In genomic region chr7:109641445-109641844, GRCh38 we compare ENCODE assay signal across 20 cellular contexts.
"Had no signal": no experiment of that assay in that cellular context is flagged by ENCODE, and none has a peak within 500 bp of the region (broad histone marks: within the 10 kb centered on the region; RNA-seq: fewer than 3 reads in every experiment).

No MANE protein-coding gene starts in this region.

- H3K9me3 ChIP-seq: gastrocnemius medialis, left lung, suprapubic skin, transverse colon, vagina had no signal

- H3K27me3 ChIP-seq: gastrocnemius medialis, left lung, suprapubic skin, transverse colon, vagina had no signal

- H3K4me1 Mint-ChIP-seq: activated naive CD8-positive, alpha-beta T cell treated with anti-CD3 and anti-CD28 coated beads for 36 hours; activated T-helper 17 cell treated with anti-CD3 and anti-CD28 coated beads, Interleukin-2, amount 50 U/mL, for 72 hours; nephron progenitor cell had no signal

- H3K36me3 Mint-ChIP-seq: activated naive CD8-positive, alpha-beta T cell treated with anti-CD3 and anti-CD28 coated beads for 36 hours had no signal

- H3K4me1 ChIP-seq: gastrocnemius medialis, left lung, suprapubic skin, transverse colon, vagina had no signal

- H3K27ac Mint-ChIP-seq: activated naive CD8-positive, alpha-beta T cell treated with anti-CD3 and anti-CD28 coated beads for 36 hours; activated T-helper 17 cell treated with anti-CD3 and anti-CD28 coated beads, Interleukin-2, amount 50 U/mL, for 72 hours; nephron progenitor cell; stimulated activated naive CD8-positive, alpha-beta T cell treated with anti-CD3 and anti-CD28 coated beads, Interleukin-15, Interleukin-2, amounts not matched to agents 100 ng/mL and 50 ng/mL, for 24 hours had no signal

- ATAC-seq: activated T-helper 17 cell treated with anti-CD3 and anti-CD28 coated beads, Interleukin-2, amount 50 U/mL, for 72 hours; gastrocnemius medialis; left lung had no signal

- H3K4me3 Mint-ChIP-seq: activated naive CD8-positive, alpha-beta T cell treated with anti-CD3 and anti-CD28 coated beads for 36 hours; activated T-helper 17 cell treated with anti-CD3 and anti-CD28 coated beads, Interleukin-2, amount 50 U/mL, for 72 hours; nephron progenitor cell; stimulated activated naive CD8-positive, alpha-beta T cell treated with anti-CD3 and anti-CD28 coated beads, Interleukin-15, Interleukin-2, amounts not matched to agents 100 ng/mL and 50 ng/mL, for 24 hours had no signal

- H3K4me3 ChIP-seq: gastrocnemius medialis, left lung, suprapubic skin, transverse colon, vagina had no signal

- H3K27me3 Mint-ChIP-seq: activated naive CD8-positive, alpha-beta T cell treated with anti-CD3 and anti-CD28 coated beads for 36 hours; activated T-helper 17 cell treated with anti-CD3 and anti-CD28 coated beads, Interleukin-2, amount 50 U/mL, for 72 hours; stimulated activated naive CD8-positive, alpha-beta T cell treated with anti-CD3 and anti-CD28 coated beads, Interleukin-15, Interleukin-2, amounts not matched to agents 100 ng/mL and 50 ng/mL, for 24 hours had no signal

- DNase-seq: activated CD4-positive, alpha-beta T cell treated with anti-CD3 and anti-CD28 coated beads, Interleukin-2, amount 50 U/mL, for 48 hours; activated naive CD4-positive, alpha-beta T cell; activated naive CD8-positive, alpha-beta T cell treated with anti-CD3 and anti-CD28 coated beads for 36 hours; activated T-cell treated with anti-CD3 and anti-CD28 coated beads for 4 hours; amygdala; erythroblast; gastrocnemius medialis; head of caudate nucleus; left lung; nephron progenitor cell; nucleus accumbens; stimulated activated CD4-positive, alpha-beta T cell treated with anti-CD3 and anti-CD28 coated beads, Interleukin-1b, Interleukin-23, amount 100 ng/mL, for 48 hours; T-helper 1 cell; T1000; transverse colon had no signal

- H3K36me3 ChIP-seq: gastrocnemius medialis, left lung, suprapubic skin, transverse colon, vagina had no signal

- H3K27ac ChIP-seq: gastrocnemius medialis, left lung, suprapubic skin, transverse colon, vagina, VCaP had no signal

- H3K9me3 Mint-ChIP-seq: stimulated activated naive CD8-positive, alpha-beta T cell treated with anti-CD3 and anti-CD28 coated beads, Interleukin-15, Interleukin-2, amounts not matched to agents 100 ng/mL and 50 ng/mL, for 24 hours had no signal
